ENCODE assay signal across 12 cellular contexts in genomic region chr1:84166797-84167196, GRCh38. TPM values are rescaled to one million over a fixed set of nuclear protein-coding genes. Genes with fewer than 3 reads are reported as not detected.
DNase-seq lines count a peak whose midpoint lies in the region; ATAC-seq and TF ChIP-seq lines count a peak whose summit lies in the region.
"Had no signal": no experiment of that assay in that cellular context is flagged by ENCODE, and none has a peak within 500 bp of the region (broad histone marks: within the 10 kb centered on the region; RNA-seq: fewer than 3 reads in every experiment).

No MANE protein-coding gene starts in this region.

- H3K9me3 Mint-ChIP-seq in activated CD4-positive, alpha-beta T cell treated with anti-CD3 and anti-CD28 coated beads, Interleukin-2, amount 10 ng/mL, durations not matched to agents 24 days and 14 days: peaks cover 3% of the 10 kb centered on the region
- peaks cover 3% of the 10 kb centered on the region for H3K9me3 Mint-ChIP-seq in activated CD4-positive, alpha-beta T cell treated with anti-CD3 and anti-CD28 coated beads, Interleukin-2, amount 10 ng/mL, durations not matched to agents 7 days and 5 days
- peaks cover 0 to 2% of the 10 kb centered on the region in 2 donors for H3K9me3 Mint-ChIP-seq in stimulated activated naive B cell treated with anti-CD40 and anti-IgM and Interleukin-4, amounts not matched to agents 10 μg/mL and 1 μg/mL and 100 μg/mL, for 72 hours

- H3K36me3 ChIP-seq in lower lobe of right lung (no peaks in the 10 kb centered on the region), gastrocnemius medialis (no peaks in the 10 kb centered on the region)

- peak; percentile 98 for ATAC-seq in HG02678 (IDR thresholded peaks at IDR 0.05; ENCODE audit: unreplicated experiment)
- ATAC-seq in stimulated activated naive B cell treated with anti-CD40 and anti-IgM and Interleukin-4, amounts not matched to agents 10 μg/mL and 1 μg/mL and 100 μg/mL, for 72 hours (replicated peaks): peak; percentile 97 to 98
- no peak for ATAC-seq in lower lobe of right lung
- no peak for ATAC-seq in gastrocnemius medialis

- peaks cover 16% of the 10 kb centered on the region for H3K36me3 Mint-ChIP-seq in activated CD4-positive, alpha-beta T cell treated with anti-CD3 and anti-CD28 coated beads, Interleukin-2, amount 10 ng/mL, durations not matched to agents 24 days and 14 days (ENCODE audit: low read depth)
- H3K36me3 Mint-ChIP-seq in activated CD4-positive, alpha-beta T cell treated with anti-CD3 and anti-CD28 coated beads, Interleukin-2, amount 10 ng/mL, durations not matched to agents 7 days and 5 days (ENCODE audit: low read depth): peaks cover 35% of the 10 kb centered on the region
- peaks cover 0 to 6% of the 10 kb centered on the region in 2 donors for H3K36me3 Mint-ChIP-seq in stimulated activated naive B cell treated with anti-CD40 and anti-IgM and Interleukin-4, amounts not matched to agents 10 μg/mL and 1 μg/mL and 100 μg/mL, for 72 hours

- TF ChIP-seq POLR2A in gastrocnemius medialis (IDR thresholded peaks at IDR 0.05): no peak

- H3K27me3 ChIP-seq in lower lobe of right lung (ENCODE audit: low read depth) (no peaks in the 10 kb centered on the region), gastrocnemius medialis (no peaks in the 10 kb centered on the region)

- no peak overlapping the region for H3K27ac ChIP-seq in lower lobe of right lung
- H3K27ac ChIP-seq in gastrocnemius medialis: no peak overlapping the region

- H3K4me3 ChIP-seq in lower lobe of right lung (no peak overlapping the region), gastrocnemius medialis (no peak overlapping the region)

- no peak for DNase-seq in activated CD4-positive, alpha-beta T cell treated with anti-CD3 and anti-CD28 coated beads, Interleukin-2, amount 10 ng/mL, durations not matched to agents 24 days and 14 days
- no peak for DNase-seq in activated CD4-positive, alpha-beta T cell treated with anti-CD3 and anti-CD28 coated beads, Interleukin-2, amount 10 ng/mL, durations not matched to agents 7 days and 5 days
- DNase-seq in NCI-H146 (lab: John Stamatoyannopoulos, UW): peak; percentile 5
- DNase-seq in stimulated activated naive B cell treated with anti-CD40 and anti-IgM and Interleukin-4, amounts not matched to agents 10 μg/mL and 1 μg/mL and 100 μg/mL, for 72 hours: no peak
- DNase-seq in stimulated activated CD4-positive, alpha-beta T cell treated with anti-CD3 and anti-CD28 coated beads, Interleukin-4, amount 100 ng/mL, for 4 hours: no peak
- no peak for DNase-seq in lower lobe of right lung
- DNase-seq in gastrocnemius medialis: no peak
- DNase-seq: ACHN; activated CD4-positive, alpha-beta T cell treated with anti-CD3 and anti-CD28 coated beads, Interleukin-2, amount 50 U/mL, for 4 hours; dermis blood vessel endothelial cell; hypothalamus had no signal

- H3K9me3 ChIP-seq in lower lobe of right lung (no peaks in the 10 kb centered on the region), gastrocnemius medialis (no peaks in the 10 kb centered on the region)

- no peak overlapping the region for H3K27ac Mint-ChIP-seq in activated CD4-positive, alpha-beta T cell treated with anti-CD3 and anti-CD28 coated beads, Interleukin-2, amount 10 ng/mL, durations not matched to agents 24 days and 14 days
- no peak overlapping the region for H3K27ac Mint-ChIP-seq in activated CD4-positive, alpha-beta T cell treated with anti-CD3 and anti-CD28 coated beads, Interleukin-2, amount 10 ng/mL, durations not matched to agents 7 days and 5 days
- H3K27ac Mint-ChIP-seq in stimulated activated naive B cell treated with anti-CD40 and anti-IgM and Interleukin-4, amounts not matched to agents 10 μg/mL and 1 μg/mL and 100 μg/mL, for 72 hours: no peak overlapping the region

- H3K4me1 Mint-ChIP-seq in activated CD4-positive, alpha-beta T cell treated with anti-CD3 and anti-CD28 coated beads, Interleukin-2, amount 10 ng/mL, durations not matched to agents 24 days and 14 days: peaks cover 37% of the 10 kb centered on the region
- peaks cover 57% of the 10 kb centered on the region for H3K4me1 Mint-ChIP-seq in activated CD4-positive, alpha-beta T cell treated with anti-CD3 and anti-CD28 coated beads, Interleukin-2, amount 10 ng/mL, durations not matched to agents 7 days and 5 days
- H3K4me1 Mint-ChIP-seq in stimulated activated naive B cell treated with anti-CD40 and anti-IgM and Interleukin-4, amounts not matched to agents 10 μg/mL and 1 μg/mL and 100 μg/mL, for 72 hours: peaks cover 30 to 73% of the 10 kb centered on the region in 2 donors

- POLR2A ChIA-PET in activated CD4-positive, alpha-beta T cell treated with anti-CD3 and anti-CD28 coated beads, Interleukin-2, amount 10 ng/mL, durations not matched to agents 7 days and 5 days (lab: Charles Lee): no interaction called here

- H3K4me3 Mint-ChIP-seq in activated CD4-positive, alpha-beta T cell treated with anti-CD3 and anti-CD28 coated beads, Interleukin-2, amount 10 ng/mL, durations not matched to agents 24 days and 14 days: peak overlapping the region; percentile 6
- no peak overlapping the region for H3K4me3 Mint-ChIP-seq in activated CD4-positive, alpha-beta T cell treated with anti-CD3 and anti-CD28 coated beads, Interleukin-2, amount 10 ng/mL, durations not matched to agents 7 days and 5 days
- no peak overlapping the region for H3K4me3 Mint-ChIP-seq in stimulated activated naive B cell treated with anti-CD40 and anti-IgM and Interleukin-4, amounts not matched to agents 10 μg/mL and 1 μg/mL and 100 μg/mL, for 72 hours

- intact Hi-C loops in activated CD4-positive, alpha-beta T cell treated with anti-CD3 and anti-CD28 coated beads, Interleukin-2, amount 10 ng/mL, durations not matched to agents 24 days and 14 days (cut with micrococcal nuclease): no loop called here
- intact Hi-C loops in lower lobe of right lung (cut with DNase I) (no loop called here), gastrocnemius medialis (cut with DNase I; ENCODE audit: low total_unique reads) (no loop called here)

- no peaks in the 10 kb centered on the region for H3K4me1 ChIP-seq in lower lobe of right lung
- H3K4me1 ChIP-seq in gastrocnemius medialis: peaks cover 4 to 6% of the 10 kb centered on the region in 2 donors

- no peak for TF ChIP-seq CTCF in lower lobe of right lung (IDR thresholded peaks at IDR 0.05)
- no peak for TF ChIP-seq CTCF in gastrocnemius medialis (IDR thresholded peaks at IDR 0.05 in 4 of 5, conservative IDR thresholded peaks at IDR 0.05 in 1 of 5)

- H3K27me3 Mint-ChIP-seq in activated CD4-positive, alpha-beta T cell treated with anti-CD3 and anti-CD28 coated beads, Interleukin-2, amount 10 ng/mL, durations not matched to agents 24 days and 14 days: no peaks in the 10 kb centered on the region
- no peaks in the 10 kb centered on the region for H3K27me3 Mint-ChIP-seq in activated CD4-positive, alpha-beta T cell treated with anti-CD3 and anti-CD28 coated beads, Interleukin-2, amount 10 ng/mL, durations not matched to agents 7 days and 5 days
- H3K27me3 Mint-ChIP-seq in stimulated activated naive B cell treated with anti-CD40 and anti-IgM and Interleukin-4, amounts not matched to agents 10 μg/mL and 1 μg/mL and 100 μg/mL, for 72 hours: no peaks in the 10 kb centered on the region

- in situ Hi-C loops in gastrocnemius medialis (cut with MboI; ENCODE audit: low sequenced_read_pairs in 4 of 4): no loop called here

- CTCF ChIA-PET in activated CD4-positive, alpha-beta T cell treated with anti-CD3 and anti-CD28 coated beads, Interleukin-2, amount 10 ng/mL, durations not matched to agents 7 days and 5 days (lab: Charles Lee): no interaction called here

RNA-seq across cellular contexts. Expression of gene PRKACB, which starts 22.7 kb away (rescaled TPM):
- 19.1 and 19.3 TPM in 2 replicates for total RNA-seq in activated CD4-positive, alpha-beta T cell treated with anti-CD3 and anti-CD28 coated beads, Interleukin-2, amount 10 ng/mL, durations not matched to agents 24 days and 14 days
- total RNA-seq in activated CD4-positive, alpha-beta T cell treated with anti-CD3 and anti-CD28 coated beads, Interleukin-2, amount 10 ng/mL, durations not matched to agents 7 days and 5 days: 100 to 1,000 TPM; 108 to 119 TPM
- total RNA-seq in lower lobe of right lung: 39.7 TPM
- total RNA-seq in gastrocnemius medialis: 10 to 100 TPM in 1 of 4 donors, 1 to 10 TPM in 3; 4.2 to 12.4 (median 7.0) TPM

Comparison
In these comparisons a context has a peak if more than half of its experiments do, and no peak if none do; other contexts are left out.
1. ATAC-seq: peak in HG02678 (single experiment) and stimulated activated naive B cell treated with anti-CD40 and anti-IgM and Interleukin-4, amounts not matched to agents 10 μg/mL and 1 μg/mL and 100 μg/mL, for 72 hours (2 of 2); none in lower lobe of right lung (0 of 2) and gastrocnemius medialis (0 of 2).